In genomic region chr6:36368921-36369880, GRCh38 we compare ENCODE assay signal across 11 cellular contexts. TPM values are rescaled to one million over a fixed set of nuclear protein-coding genes. Genes with fewer than 3 reads are reported as not detected.
A peak's percentile ranks its signal among the peaks of the same experiment; 100 is the strongest.
DNase-seq lines count a peak whose midpoint lies in the region; ATAC-seq and TF ChIP-seq lines count a peak whose summit lies in the region.
"Had no signal": no experiment of that assay in that cellular context is flagged by ENCODE, and none has a peak within 500 bp of the region (broad histone marks: within the 10 kb centered on the region; RNA-seq: fewer than 3 reads in every experiment).

No MANE protein-coding gene starts in this region.

- no peak overlapping the region for H3K14ac ChIP-seq in mesenchymal stem cell (ENCODE audit: low read length in 2 of 2)

- H3K9me3 ChIP-seq in T-helper 17 cell (ENCODE audit: control insufficient read depth, low read length, poor library complexity, severe bottlenecking) (no peaks in the 10 kb centered on the region), mesenchymal stem cell (ENCODE audit: control insufficient read depth, low read length) (no peaks in the 10 kb centered on the region)
- H3K9me3 ChIP-seq: gastroesophageal sphincter, pancreas had no signal

- 75% methylated on average over 14 of the region's 14 CpGs for WGBS in mesenchymal stem cell

- no peak overlapping the region for H2BK12ac ChIP-seq in mesenchymal stem cell (ENCODE audit: low read length in 2 of 2)

- POLR2A ChIA-PET in RWPE1 (lab: Yijun Ruan, JAX; ENCODE audit: low non-redundant PET), result no interaction called here

- CTCF ChIA-PET in RWPE1 (lab: Yijun Ruan, JAX), result interaction anchor here (1.6 kb wide), 1 partner anchor 9 kb away, joined by 5 read pairs; no protein-coding TSS in a partner anchor

- no peak overlapping the region for H3K23ac ChIP-seq in mesenchymal stem cell (ENCODE audit: low read length in 2 of 2)

- H3K4me3 ChIP-seq in mesenchymal stem cell (ENCODE audit: insufficient read depth in 1 of 2, low read depth in 1 of 2, low read length in 2 of 2), result no peak overlapping the region
- H3K4me3 ChIP-seq: gastroesophageal sphincter, pancreas had no signal

- H2AFZ ChIP-seq in mesenchymal stem cell (ENCODE audit: low read depth, low read length), result no peak overlapping the region

- H3K27ac ChIP-seq in mesenchymal stem cell (ENCODE audit: low read length, poor library complexity, severe bottlenecking) (no peak overlapping the region), RWPE1 (no peak overlapping the region)
- H3K27ac ChIP-seq: gastroesophageal sphincter, pancreas had no signal

- peaks cover 3% of the 10 kb centered on the region for H3K4me1 ChIP-seq in mesenchymal stem cell (ENCODE audit: control insufficient read depth, insufficient read depth, low read depth, low read length)
- H3K4me1 ChIP-seq: gastroesophageal sphincter had no signal

- peaks cover 4% of the 10 kb centered on the region for H3K27me3 Mint-ChIP-seq in T-helper 17 cell

- no peak overlapping the region for H2AK5ac ChIP-seq in mesenchymal stem cell (ENCODE audit: low read length, severe bottlenecking)

- no peak overlapping the region for H3K9ac ChIP-seq in mesenchymal stem cell (ENCODE audit: low read length)

- H3K4ac ChIP-seq in mesenchymal stem cell (ENCODE audit: low read depth in 1 of 2, low read length in 2 of 2), result no peak overlapping the region

- H3K27me3 ChIP-seq in mesenchymal stem cell (ENCODE audit: control insufficient read depth in 1 of 2, insufficient read depth in 1 of 2, low read length in 2 of 2), result peaks cover 27 to 41% of the 10 kb centered on the region in 2 experiments
- H3K27me3 ChIP-seq: gastroesophageal sphincter, pancreas had no signal

- H3K27ac Mint-ChIP-seq in T-helper 17 cell, result no peak overlapping the region

- H3K4me2 ChIP-seq in mesenchymal stem cell (ENCODE audit: low read length, poor library complexity, severe bottlenecking), result no peak overlapping the region

- ATAC-seq in T-helper 17 cell, result no peak
- no peak for ATAC-seq in HG03457 (IDR thresholded peaks at IDR 0.05; ENCODE audit: unreplicated experiment)
- ATAC-seq: gastroesophageal sphincter, pancreas had no signal

- no peak overlapping the region for H4K91ac ChIP-seq in mesenchymal stem cell (ENCODE audit: low read length)

- H3K4me3 Mint-ChIP-seq in T-helper 17 cell, result peak overlapping the region; percentile 57

- H3K36me3 Mint-ChIP-seq in T-helper 17 cell (ENCODE audit: low read depth), result peaks cover 7% of the 10 kb centered on the region

- no peak overlapping the region for H2BK5ac ChIP-seq in mesenchymal stem cell (ENCODE audit: low read depth, low read length, poor library complexity, severe bottlenecking)

- DNase-seq in DMS79 treated with DMSO at 0.1 percent for 48 hours (lab: John Stamatoyannopoulos, UW) (peak; percentile 48), NCI-H187 (lab: John Stamatoyannopoulos, UW) (peak; percentile 56 to 79), T-helper 17 cell (no peak), mesenchymal stem cell (peak; percentile 81), cerebellar cortex (ENCODE audit: low spot score) (no peak), RWPE1 (ENCODE audit: low spot score) (no peak)
- no peak for DNase-seq in effector CD8-positive, alpha-beta T cell (lab: John Stamatoyannopoulos, UW)
- DNase-seq: pancreas; stimulated activated naive CD4-positive, alpha-beta T cell treated with Interleukin-2 at 50 U/mL for 16 hours had no signal

- no peak for TF ChIP-seq CTCF in RWPE1 (conservative IDR thresholded peaks at IDR 0.05; ENCODE audit: low read depth)

- no peak overlapping the region for H2BK15ac ChIP-seq in mesenchymal stem cell (ENCODE audit: low read depth, poor library complexity, severe bottlenecking)

- H4K8ac ChIP-seq in mesenchymal stem cell (ENCODE audit: low read length), result no peak overlapping the region

- H3K18ac ChIP-seq in mesenchymal stem cell (ENCODE audit: low read depth in 1 of 2, low read length in 2 of 2), result no peak overlapping the region

- no peak overlapping the region for H2BK120ac ChIP-seq in mesenchymal stem cell (ENCODE audit: low read depth, low read length)

- no peaks in the 10 kb centered on the region for H3K36me3 ChIP-seq in mesenchymal stem cell (ENCODE audit: control insufficient read depth in 1 of 2, insufficient read depth in 2 of 2, low read depth in 1 of 2, low read length in 2 of 2)
- H3K36me3 ChIP-seq: gastroesophageal sphincter, pancreas had no signal

- H3K4me1 Mint-ChIP-seq in T-helper 17 cell, result peaks cover 7% of the 10 kb centered on the region

- no peaks in the 10 kb centered on the region for H3K79me1 ChIP-seq in mesenchymal stem cell (replicated peaks; ENCODE audit: low read length, poor library complexity, severe bottlenecking)

RNA-seq across cellular contexts. Expression of gene ETV7, which starts 18.3 kb away (rescaled TPM):
- total RNA-seq in T-helper 17 cell, result 1 to 10 TPM in 1 of 2 donors, under 1 TPM in 1; 0.37 to 2.6 TPM
- 1.3 TPM for polyA plus RNA-seq in mesenchymal stem cell (2013, experiment 1 of 2)
- 1.1 TPM for polyA plus RNA-seq in mesenchymal stem cell (2013, experiment 2 of 2)

RNA-seq across cellular contexts. Expression of gene BNIP5, which starts 32.5 kb away (rescaled TPM):
- total RNA-seq in T-helper 17 cell, result not detected
- not detected for polyA plus RNA-seq in mesenchymal stem cell (2013, experiment 1 of 2)
- not detected for polyA plus RNA-seq in mesenchymal stem cell (2013, experiment 2 of 2)
- total RNA-seq: gastroesophageal sphincter had no signal

Comparison
In these comparisons a context has a peak if more than half of its experiments do, and no peak if none do; other contexts are left out.
1. DNase-seq: peak in DMS79 treated with DMSO at 0.1 percent for 48 hours (single experiment), NCI-H187 (2 of 2) and mesenchymal stem cell (single experiment); none in T-helper 17 cell (0 of 3), cerebellar cortex (single experiment), RWPE1 (single experiment) and effector CD8-positive, alpha-beta T cell (single experiment).